17 cellular contexts compared by ENCODE assay signal in the genomic region with DNA sequence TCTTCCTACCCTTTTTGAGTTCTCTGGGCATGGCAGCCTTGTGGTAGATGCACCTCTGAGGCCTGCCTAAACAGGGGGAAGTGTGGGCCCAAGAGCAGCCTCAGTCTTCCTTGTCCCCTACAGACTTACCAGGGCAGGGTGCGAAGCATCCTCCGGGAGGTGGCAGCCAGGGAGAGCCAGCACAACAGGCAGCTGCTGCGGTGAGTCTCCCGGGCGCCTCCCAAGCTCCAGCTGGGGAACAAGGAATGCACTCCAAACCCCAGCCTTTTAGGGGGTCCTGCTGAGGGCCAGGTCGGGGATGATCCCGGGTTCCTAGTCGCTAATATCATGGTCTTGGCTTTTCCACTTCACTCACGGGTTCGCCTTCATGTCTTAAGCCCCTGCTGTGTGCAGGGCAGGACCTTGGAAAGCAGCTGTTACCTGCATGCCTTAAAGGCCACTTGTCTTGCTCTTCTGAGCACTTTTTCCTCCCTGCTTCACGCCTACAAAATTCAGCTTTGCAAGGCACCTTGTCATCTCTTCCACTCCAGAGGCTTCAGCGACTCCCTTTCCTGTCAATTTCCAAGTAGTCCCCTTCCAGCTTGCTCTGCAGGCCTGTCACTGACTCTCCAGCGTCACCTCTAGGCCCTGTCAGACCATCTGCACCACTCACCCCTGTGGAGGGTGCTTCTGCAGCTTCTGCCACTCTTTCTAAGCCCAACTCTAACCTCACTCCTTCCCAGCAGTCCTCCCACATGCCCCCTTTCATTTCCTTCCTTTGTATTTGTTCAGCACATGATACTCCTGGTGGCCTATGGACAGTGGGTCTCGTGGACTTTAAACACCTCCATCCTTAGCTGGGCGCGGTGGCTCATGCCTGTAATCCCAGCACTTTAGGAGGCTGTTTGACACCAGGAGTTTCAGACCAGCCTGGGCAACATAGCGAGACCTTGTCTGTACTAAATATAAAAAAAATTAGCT. TPM values are rescaled to one million over a fixed set of nuclear protein-coding genes. Genes with fewer than 3 reads are reported as not detected.
DNase-seq lines count a peak whose midpoint lies in the region; ATAC-seq and TF ChIP-seq lines count a peak whose summit lies in the region.
"Had no signal": no experiment of that assay in that cellular context is flagged by ENCODE, and none has a peak within 500 bp of the region (broad histone marks: within the 10 kb centered on the region; RNA-seq: fewer than 3 reads in every experiment).

No MANE protein-coding gene starts in this region.

- H3K36me3 ChIP-seq in rectal smooth muscle tissue (ENCODE audit: control insufficient read depth, insufficient read depth, low read length) (peaks cover 9% of the 10 kb centered on the region), BE2C (peaks cover 21% of the 10 kb centered on the region)

- H3K4me3 Mint-ChIP-seq in activated CD4-positive, alpha-beta T cell treated with anti-CD3 and anti-CD28 coated beads, Interleukin-2, amount 10 ng/mL, durations not matched to agents 24 days and 14 days = no peak overlapping the region
- H3K4me3 Mint-ChIP-seq: CD8-positive, alpha-beta T cell; HFFc6; IgD-negative memory B cell; mesothelial cell of epicardium; type B pancreatic cell had no signal

- H3K9ac ChIP-seq in rectal smooth muscle tissue (ENCODE audit: low read length) = peak overlapping the region; percentile 2

- no peak for ATAC-seq in HG03175 (IDR thresholded peaks at IDR 0.05; ENCODE audit: unreplicated experiment)
- no peak for ATAC-seq in left lobe of liver
- ATAC-seq: A549; CD8-positive, alpha-beta T cell had no signal

- H3K27me3 Mint-ChIP-seq in activated CD4-positive, alpha-beta T cell treated with anti-CD3 and anti-CD28 coated beads, Interleukin-2, amount 10 ng/mL, durations not matched to agents 24 days and 14 days = no peaks in the 10 kb centered on the region
- H3K27me3 Mint-ChIP-seq: IgD-negative memory B cell, type B pancreatic cell had no signal

- peak overlapping the region; percentile 58 for H3K27ac Mint-ChIP-seq in activated CD4-positive, alpha-beta T cell treated with anti-CD3 and anti-CD28 coated beads, Interleukin-2, amount 10 ng/mL, durations not matched to agents 24 days and 14 days
- H3K27ac Mint-ChIP-seq: CD8-positive, alpha-beta T cell; HFFc6; IgD-negative memory B cell; mesothelial cell of epicardium; type B pancreatic cell had no signal

- H3K4me3 ChIP-seq in NB4 (ENCODE audit: low read depth, low read length) = no peak overlapping the region
- H3K4me3 ChIP-seq in rectal smooth muscle tissue (ENCODE audit: low read length) = no peak overlapping the region
- no peak overlapping the region for H3K4me3 ChIP-seq in BE2C (ENCODE audit: low read depth, low read length)
- H3K4me3 ChIP-seq: A549, esophagus muscularis mucosa had no signal

- intact Hi-C loops in activated CD4-positive, alpha-beta T cell treated with anti-CD3 and anti-CD28 coated beads, Interleukin-2, amount 10 ng/mL, durations not matched to agents 24 days and 14 days (cut with micrococcal nuclease) = no loop called here

- no peaks in the 10 kb centered on the region for H3K27me3 ChIP-seq in rectal smooth muscle tissue (ENCODE audit: control insufficient read depth, insufficient read depth, low read length)
- no peaks in the 10 kb centered on the region for H3K27me3 ChIP-seq in BE2C
- H3K27me3 ChIP-seq: esophagus muscularis mucosa had no signal

- H3K9me3 Mint-ChIP-seq in activated CD4-positive, alpha-beta T cell treated with anti-CD3 and anti-CD28 coated beads, Interleukin-2, amount 10 ng/mL, durations not matched to agents 24 days and 14 days = no peaks in the 10 kb centered on the region
- H3K9me3 Mint-ChIP-seq: CD8-positive, alpha-beta T cell; HFFc6; IgD-negative memory B cell; mesothelial cell of epicardium; type B pancreatic cell had no signal

- H3K9me3 ChIP-seq in BE2C = no peaks in the 10 kb centered on the region
- H3K9me3 ChIP-seq: A549, esophagus muscularis mucosa had no signal

- no peak for DNase-seq in activated CD4-positive, alpha-beta T cell treated with anti-CD3 and anti-CD28 coated beads, Interleukin-2, amount 10 ng/mL, durations not matched to agents 24 days and 14 days
- DNase-seq in activated CD4-positive, alpha-beta T cell treated with anti-CD3 and anti-CD28 coated beads, Interleukin-2, amount 50 U/mL, for 48 hours = no peak
- peak; percentile 2 for DNase-seq in NB4 (ENCODE audit: low read depth)
- peak; percentile 28 for DNase-seq in cerebellum (ENCODE audit: low spot score)
- DNase-seq in left lobe of liver (ENCODE audit: low spot score) = no peak
- no peak for DNase-seq in BE2C
- DNase-seq: CD8-positive, alpha-beta T cell; HFFc6; SHP77 treated with DMSO at 0.1 percent for 48 hours; stimulated activated CD4-positive, alpha-beta T cell treated with anti-CD3 and anti-CD28 coated beads, Interleukin-4, amount 100 ng/mL, for 24 hours had no signal

- H3K27ac ChIP-seq in rectal smooth muscle tissue (ENCODE audit: low read depth, low read length) = no peak overlapping the region
- H3K27ac ChIP-seq: A549, esophagus muscularis mucosa had no signal

- TF ChIP-seq CTCF in NB4 (IDR thresholded peaks at IDR 0.05; ENCODE audit: low read depth, low read length) (no peak), BE2C (IDR thresholded peaks at IDR 0.05; ENCODE audit: low read depth, low read length) (no peak)

- H3K36me3 Mint-ChIP-seq in activated CD4-positive, alpha-beta T cell treated with anti-CD3 and anti-CD28 coated beads, Interleukin-2, amount 10 ng/mL, durations not matched to agents 24 days and 14 days (ENCODE audit: low read depth) = peaks cover 56% of the 10 kb centered on the region
- H3K36me3 Mint-ChIP-seq: mesothelial cell of epicardium had no signal

- H3K4me1 Mint-ChIP-seq in activated CD4-positive, alpha-beta T cell treated with anti-CD3 and anti-CD28 coated beads, Interleukin-2, amount 10 ng/mL, durations not matched to agents 24 days and 14 days = peaks cover 3% of the 10 kb centered on the region
- H3K4me1 Mint-ChIP-seq: IgD-negative memory B cell had no signal

- TF ChIP-seq POLR2A in NB4 (IDR thresholded peaks at IDR 0.05; ENCODE audit: extremely low read depth, insufficient read length) = no peak

- H3K4me1 ChIP-seq in rectal smooth muscle tissue (ENCODE audit: control insufficient read depth, insufficient read depth, low read length) (peaks cover 22% of the 10 kb centered on the region), BE2C (no peaks in the 10 kb centered on the region; the same call in 1 of the 2 replicates)

RNA-seq across cellular contexts. Expression of gene PISD, which starts 57.0 kb away (rescaled TPM):
- total RNA-seq in activated CD4-positive, alpha-beta T cell treated with anti-CD3 and anti-CD28 coated beads, Interleukin-2, amount 10 ng/mL, durations not matched to agents 24 days and 14 days = 44.9 and 52.1 TPM in 2 replicates
- 31.0 TPM for total RNA-seq in cerebellum
- total RNA-seq in left lobe of liver = 16.0 TPM
- polyA plus RNA-seq in BE2C (2012; ENCODE audit: insufficient read depth, insufficient read length, low read depth) = 107 TPM

Comparison
In these comparisons a context has a peak if more than half of its experiments do, and no peak if none do; other contexts are left out.
1. DNase-seq: peak in NB4 (single experiment) and cerebellum (single experiment); none in activated CD4-positive, alpha-beta T cell treated with anti-CD3 and anti-CD28 coated beads, Interleukin-2, amount 10 ng/mL, durations not matched to agents 24 days and 14 days (single experiment), activated CD4-positive, alpha-beta T cell treated with anti-CD3 and anti-CD28 coated beads, Interleukin-2, amount 50 U/mL, for 48 hours (0 of 2), left lobe of liver (single experiment) and BE2C (single experiment).